10 cellular contexts compared by ENCODE assay signal in genomic region chr17:42845918-42846593, GRCh38. TPM values are rescaled to one million over a fixed set of nuclear protein-coding genes. Genes with fewer than 3 reads are reported as not detected.
DNase-seq lines count a peak whose midpoint lies in the region; ATAC-seq lines count a peak whose summit lies in the region.
"Had no signal": no experiment of that assay in that cellular context is flagged by ENCODE, and none has a peak within 500 bp of the region (broad histone marks: within the 10 kb centered on the region; RNA-seq: fewer than 3 reads in every experiment).

No MANE protein-coding gene starts in this region.

- CTCF ChIA-PET in naive thymus-derived CD4-positive, alpha-beta T cell (lab: Charles Lee) = no interaction called here

- ATAC-seq in activated T-helper 17 cell treated with anti-CD3 and anti-CD28 coated beads, Interleukin-2, amount 50 U/mL, for 72 hours (replicated peaks) = peak; percentile 91
- peak; percentile 43 for ATAC-seq in naive thymus-derived CD4-positive, alpha-beta T cell
- ATAC-seq in esophagus mucosa (no peak), GM18870 (IDR thresholded peaks at IDR 0.05; ENCODE audit: unreplicated experiment) (no peak), HG03378 (IDR thresholded peaks at IDR 0.05; ENCODE audit: unreplicated experiment) (no peak)

- intact Hi-C loops in naive thymus-derived CD4-positive, alpha-beta T cell (cut with micrococcal nuclease) = no loop called here

- no peaks in the 10 kb centered on the region for H3K4me1 ChIP-seq in naive thymus-derived CD4-positive, alpha-beta T cell (ENCODE audit: control insufficient read depth in 2 of 2, insufficient read depth in 2 of 2, low read length in 2 of 2)

- H3K9me3 ChIP-seq in naive thymus-derived CD4-positive, alpha-beta T cell (ENCODE audit: control insufficient read depth in 2 of 3, low read length in 3 of 3) = no peaks in the 10 kb centered on the region
- H3K9me3 ChIP-seq: thyroid gland had no signal

- peak overlapping the region; percentile 80 for H3K27ac Mint-ChIP-seq in activated T-helper 17 cell treated with anti-CD3 and anti-CD28 coated beads, Interleukin-2, amount 50 U/mL, for 72 hours
- H3K27ac Mint-ChIP-seq in naive thymus-derived CD4-positive, alpha-beta T cell = peak overlapping the region in 4 of 9 donors; percentile 8 to 65 (median 46)

- H3K4me3 Mint-ChIP-seq in activated T-helper 17 cell treated with anti-CD3 and anti-CD28 coated beads, Interleukin-2, amount 50 U/mL, for 72 hours = peak overlapping the region; percentile 52
- H3K4me3 Mint-ChIP-seq in naive thymus-derived CD4-positive, alpha-beta T cell = peak overlapping the region in 1 of 10 donors; percentile 33

- DNase-seq in stimulated activated naive CD4-positive, alpha-beta T cell treated with Interleukin-2 at 50 U/mL for 16 hours (lab: John Stamatoyannopoulos, UW) = peak; percentile 48
- DNase-seq in stimulated activated naive CD4-positive, alpha-beta T cell (lab: John Stamatoyannopoulos, UW) = no peak
- DNase-seq in naive thymus-derived CD4-positive, alpha-beta T cell = peak in 1 of 9 donors; percentile 43
- DNase-seq in anterior cingulate cortex (lab: John Stamatoyannopoulos, UW) = no peak
- DNase-seq: effector CD4-positive, alpha-beta T cell; thyroid gland had no signal

- H3K9me3 Mint-ChIP-seq in activated T-helper 17 cell treated with anti-CD3 and anti-CD28 coated beads, Interleukin-2, amount 50 U/mL, for 72 hours = no peaks in the 10 kb centered on the region
- H3K9me3 Mint-ChIP-seq in naive thymus-derived CD4-positive, alpha-beta T cell = peaks cover 0 to 2% (median 0%) of the 10 kb centered on the region in 11 donors

- POLR2A ChIA-PET in naive thymus-derived CD4-positive, alpha-beta T cell (lab: Charles Lee) = interaction anchor here (0.6 to 1.4 kb wide), 2 partner anchors 12 to 862 kb away, joined by 3 read pairs; no protein-coding TSS in a partner anchor

- H3K4me1 Mint-ChIP-seq in activated T-helper 17 cell treated with anti-CD3 and anti-CD28 coated beads, Interleukin-2, amount 50 U/mL, for 72 hours = peaks cover 24% of the 10 kb centered on the region
- peaks cover 0 to 10% (median 0%) of the 10 kb centered on the region in 7 donors for H3K4me1 Mint-ChIP-seq in naive thymus-derived CD4-positive, alpha-beta T cell

- no peak overlapping the region for H3K27ac ChIP-seq in naive thymus-derived CD4-positive, alpha-beta T cell (ENCODE audit: low read depth, low read length)
- H3K27ac ChIP-seq: thyroid gland had no signal

- peaks cover 3% of the 10 kb centered on the region for H3K27me3 Mint-ChIP-seq in activated T-helper 17 cell treated with anti-CD3 and anti-CD28 coated beads, Interleukin-2, amount 50 U/mL, for 72 hours
- H3K27me3 Mint-ChIP-seq in naive thymus-derived CD4-positive, alpha-beta T cell = peaks cover 0 to 5% (median 0%) of the 10 kb centered on the region in 5 donors

- peaks cover 15 to 50% (median 17%) of the 10 kb centered on the region in 3 experiments for H3K36me3 ChIP-seq in naive thymus-derived CD4-positive, alpha-beta T cell (ENCODE audit: control insufficient read depth in 2 of 3, insufficient read depth in 3 of 3, low read length in 3 of 3)

- H3K36me3 Mint-ChIP-seq in activated T-helper 17 cell treated with anti-CD3 and anti-CD28 coated beads, Interleukin-2, amount 50 U/mL, for 72 hours (ENCODE audit: low read depth) = peaks cover 54% of the 10 kb centered on the region
- H3K36me3 Mint-ChIP-seq in naive thymus-derived CD4-positive, alpha-beta T cell = peaks cover 0 to 25% (median 9%) of the 10 kb centered on the region in 5 donors

- H3K27me3 ChIP-seq in naive thymus-derived CD4-positive, alpha-beta T cell (ENCODE audit: control insufficient read depth in 2 of 2, insufficient read depth in 2 of 2, low read length in 2 of 2) = no peaks in the 10 kb centered on the region
- H3K27me3 ChIP-seq: thyroid gland had no signal

- no peak overlapping the region for H3K4me3 ChIP-seq in naive thymus-derived CD4-positive, alpha-beta T cell (ENCODE audit: low read length)
- H3K4me3 ChIP-seq: thyroid gland had no signal

RNA-seq across cellular contexts. Expression of gene AOC2, which starts 1.7 kb away (rescaled TPM):
- total RNA-seq in activated T-helper 17 cell treated with anti-CD3 and anti-CD28 coated beads, Interleukin-2, amount 50 U/mL, for 72 hours = 1 to 10 TPM; 2.0 to 3.4 TPM
- total RNA-seq in naive thymus-derived CD4-positive, alpha-beta T cell = 1 to 10 TPM; 3.0 to 3.5 (median 3.2) TPM
- polyA plus RNA-seq in naive thymus-derived CD4-positive, alpha-beta T cell = not detected
- 0.44 TPM for total RNA-seq in esophagus mucosa

RNA-seq across cellular contexts. Expression of gene AOC3, which starts 4.9 kb away (rescaled TPM):
- 1 to 10 TPM; 2.2 to 3.0 TPM for total RNA-seq in activated T-helper 17 cell treated with anti-CD3 and anti-CD28 coated beads, Interleukin-2, amount 50 U/mL, for 72 hours
- 1 to 10 TPM in 4 of 5 experiments, under 1 TPM in 1; 0.98 to 2.0 (median 1.1) TPM for total RNA-seq in naive thymus-derived CD4-positive, alpha-beta T cell
- not detected for polyA plus RNA-seq in naive thymus-derived CD4-positive, alpha-beta T cell
- total RNA-seq in esophagus mucosa = 5.7 TPM

RNA-seq across cellular contexts. Expression of gene PSME3, which starts 12.9 kb away (rescaled TPM):
- total RNA-seq in activated T-helper 17 cell treated with anti-CD3 and anti-CD28 coated beads, Interleukin-2, amount 50 U/mL, for 72 hours = 100 to 1,000 TPM in 1 of 2 donors, 10 to 100 TPM in 1; 56.5 to 159 TPM
- total RNA-seq in naive thymus-derived CD4-positive, alpha-beta T cell = 100 to 1,000 TPM in 1 of 5 experiments, 10 to 100 TPM in 4; 53.8 to 116 (median 65.9) TPM
- polyA plus RNA-seq in naive thymus-derived CD4-positive, alpha-beta T cell = 100 to 1,000 TPM; 109 to 116 TPM
- 96.6 TPM for total RNA-seq in esophagus mucosa

RNA-seq across cellular contexts. Expression of gene BECN1, which starts 22.0 kb away (rescaled TPM):
- total RNA-seq in activated T-helper 17 cell treated with anti-CD3 and anti-CD28 coated beads, Interleukin-2, amount 50 U/mL, for 72 hours = 10 to 100 TPM; 62.3 to 98.2 TPM
- 100 to 1,000 TPM in 3 of 5 experiments, 10 to 100 TPM in 2; 84.7 to 130 (median 107) TPM for total RNA-seq in naive thymus-derived CD4-positive, alpha-beta T cell
- 100 to 1,000 TPM; 111 to 124 TPM for polyA plus RNA-seq in naive thymus-derived CD4-positive, alpha-beta T cell
- total RNA-seq in esophagus mucosa = 77.2 TPM

RNA-seq across cellular contexts. Expression of gene CNTD1, which starts 47.4 kb away (rescaled TPM):
- under 1 TPM in 1 of 2 donors, not detected in 1; 0.24 TPM for total RNA-seq in activated T-helper 17 cell treated with anti-CD3 and anti-CD28 coated beads, Interleukin-2, amount 50 U/mL, for 72 hours
- not detected for total RNA-seq in naive thymus-derived CD4-positive, alpha-beta T cell
- polyA plus RNA-seq in naive thymus-derived CD4-positive, alpha-beta T cell = under 1 TPM; 0.24 to 0.32 TPM
- not detected for total RNA-seq in esophagus mucosa

Comparison
In these comparisons a context has a peak if more than half of its experiments do, and no peak if none do; other contexts are left out.
1. ATAC-seq: peak in activated T-helper 17 cell treated with anti-CD3 and anti-CD28 coated beads, Interleukin-2, amount 50 U/mL, for 72 hours (single experiment) and naive thymus-derived CD4-positive, alpha-beta T cell (single experiment); none in esophagus mucosa (single experiment), GM18870 (single experiment) and HG03378 (single experiment).